Comparison of ENCODE assay signal across 8 cellular contexts in the genomic region with DNA sequence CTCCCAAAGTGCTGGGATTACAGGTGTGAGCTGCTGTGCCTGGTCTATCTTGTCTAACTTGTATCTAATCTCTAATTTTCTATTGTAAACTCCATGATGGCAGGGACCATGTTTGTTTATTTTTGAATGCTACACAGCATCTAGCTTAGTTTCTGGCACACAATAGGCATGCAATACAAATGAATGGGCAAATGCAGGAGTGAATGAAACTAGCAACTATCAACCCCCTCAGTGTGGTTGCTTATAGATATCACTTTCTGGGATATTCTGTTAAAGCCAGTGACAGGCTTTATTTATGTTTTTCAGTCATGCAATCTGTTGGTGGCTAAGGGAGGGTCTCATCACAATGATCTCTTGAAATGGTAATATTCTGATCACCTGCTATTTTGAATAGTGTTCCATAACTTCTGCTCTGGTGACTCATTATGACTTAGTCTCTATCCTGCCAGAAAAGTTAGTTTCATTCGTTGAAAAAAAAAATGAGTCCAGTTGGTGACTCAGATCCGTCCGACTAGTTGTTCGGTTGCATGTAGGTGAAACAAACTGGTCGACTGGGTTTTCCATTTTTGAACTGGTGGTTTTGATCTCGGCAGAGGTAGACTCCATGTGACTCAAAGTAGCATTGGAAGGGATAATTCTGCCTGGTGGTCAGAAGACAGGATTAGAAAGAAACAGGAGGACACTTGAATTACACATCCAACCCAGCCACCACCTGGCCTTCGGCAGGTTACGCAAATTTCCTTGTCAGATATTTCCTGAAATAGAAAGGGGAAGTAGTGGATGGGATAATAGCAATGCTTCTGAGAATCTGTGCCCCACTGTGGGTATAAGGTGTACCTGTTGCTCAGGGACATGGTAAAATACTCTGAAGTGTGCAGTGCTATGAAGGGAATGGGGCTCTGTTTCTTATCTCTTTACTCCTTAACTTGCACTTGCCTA.
DNase-seq lines count a peak whose midpoint lies in the region; ATAC-seq and TF ChIP-seq lines count a peak whose summit lies in the region.

No MANE protein-coding gene starts in this region.

- H3K4me3 ChIP-seq in SJSA1 (no peak overlapping the region), foreskin fibroblast (ENCODE audit: low read depth in 1 of 2, low read length in 2 of 2) (no peak overlapping the region)

- H3K4me1 ChIP-seq in SJSA1 (replicated peaks): 0 out of 2 replicates have a peak, but pooled peaks cover 3% of the 10 kb centered on the region

- DNase-seq in SJSA1 (ENCODE audit: low read depth in 1 of 2, low spot score in 2 of 2) (no peak), renal cortical epithelial cell (ENCODE audit: low read depth) (peak; percentile 49), DMS79 (lab: John Stamatoyannopoulos, UW) (no peak), T1000 (lab: John Stamatoyannopoulos, UW) (no peak), foreskin fibroblast (no peak)

- H3K36me3 ChIP-seq in SJSA1: no peaks in the 10 kb centered on the region

- H3K27me3 ChIP-seq in SJSA1 (replicated peaks): no peaks in the 10 kb centered on the region; the same call in 1 of the 2 replicates

- no peaks in the 10 kb centered on the region for H3K9me3 ChIP-seq in SJSA1 (replicated peaks)

- no peak for TF ChIP-seq CTCF in foreskin fibroblast (IDR thresholded peaks at IDR 0.05; ENCODE audit: low read depth, low read length)

- H3K27ac ChIP-seq in SJSA1: peak overlapping the region; percentile 31; the same call in 1 of the 2 replicates

- peak; percentile 67 for ATAC-seq in GM19328 (IDR thresholded peaks at IDR 0.05; ENCODE audit: unreplicated experiment)
- peak; percentile 55 for ATAC-seq in HG02981 (IDR thresholded peaks at IDR 0.05; ENCODE audit: unreplicated experiment)
- ATAC-seq in GM18520 (IDR thresholded peaks at IDR 0.05; ENCODE audit: unreplicated experiment): no peak
